15 cellular contexts compared by ENCODE assay signal in genomic region chr2:133200684-133201421, GRCh38.
DNase-seq lines count a peak whose midpoint lies in the region; ATAC-seq, FAIRE-seq and TF ChIP-seq lines count a peak whose summit lies in the region.
"Had no signal": no experiment of that assay in that cellular context is flagged by ENCODE, and none has a peak within 500 bp of the region (broad histone marks: within the 10 kb centered on the region; RNA-seq: fewer than 3 reads in every experiment).

No MANE protein-coding gene starts in this region.

- intact Hi-C loops in right lobe of liver (cut with DNase I) (no loop called here), HepG2 (cut with micrococcal nuclease; ENCODE audit: unreplicated experiment) (no loop called here)

- POLR2A ChIA-PET in HepG2 (lab: Yijun Ruan, JAX) (no interaction called here), WTC11 (lab: Charles Lee) (no interaction called here)

- H3K27ac Mint-ChIP-seq in WTC11 (no peak overlapping the region), endothelial cell (ENCODE audit: unreplicated experiment) (no peak overlapping the region)
- H3K27ac Mint-ChIP-seq: activated naive CD8-positive, alpha-beta T cell treated with anti-CD3 and anti-CD28 coated beads for 36 hours; mesothelial cell of epicardium had no signal

- H3K36me3 Mint-ChIP-seq in WTC11, result peaks cover 13% of the 10 kb centered on the region
- H3K36me3 Mint-ChIP-seq in endothelial cell (ENCODE audit: low read depth, unreplicated experiment), result no peaks in the 10 kb centered on the region
- H3K36me3 Mint-ChIP-seq: activated naive CD8-positive, alpha-beta T cell treated with anti-CD3 and anti-CD28 coated beads for 36 hours; mesothelial cell of epicardium had no signal

- H3K79me2 ChIP-seq in HepG2 (ENCODE audit: insufficient read depth, low read length), result no peaks in the 10 kb centered on the region

- TF ChIP-seq RAD21 in HepG2 (CRISPR knock-in tag; IDR thresholded peaks at IDR 0.05), result no peak

- H3K4me2 ChIP-seq in HepG2 (ENCODE audit: low read depth, low read length), result no peak overlapping the region

- no peak for FAIRE-seq in HepG2 (lab: Jason Lieb, UNC)
- peak; percentile 85 for FAIRE-seq in urothelium cell line (lab: Jason Lieb, UNC)
- FAIRE-seq: A204.1 had no signal

- H3K36me3 ChIP-seq in right lobe of liver (no peaks in the 10 kb centered on the region), HepG2 (replicated peaks in 1 of 2; ENCODE audit: control insufficient read depth in 1 of 2, insufficient read depth in 2 of 2, low read length in 2 of 2) (no peaks in the 10 kb centered on the region)
- H3K36me3 ChIP-seq: sigmoid colon had no signal

- H3K9me3 Mint-ChIP-seq in WTC11, result peaks cover 31% of the 10 kb centered on the region
- peaks cover 5% of the 10 kb centered on the region for H3K9me3 Mint-ChIP-seq in endothelial cell (ENCODE audit: unreplicated experiment)

- 27% methylated on average over 8 of the region's 8 CpGs for WGBS in right lobe of liver (ENCODE audit: insufficient coverage, low coverage, low lambda C conversion rate, missing lambda C conversion rate)
- WGBS in HepG2 (ENCODE audit: low lambda C conversion rate), result 24% methylated on average over 8 of the region's 8 CpGs

- TF ChIP-seq POLR2A in right lobe of liver (IDR thresholded peaks at IDR 0.05), result no peak
- no peak for TF ChIP-seq POLR2A in HepG2 (IDR thresholded peaks at IDR 0.05; ENCODE audit: insufficient read depth in 1 of 2, low read depth in 2 of 2, low read length in 2 of 2)

- H3K27ac ChIP-seq in right lobe of liver (peak overlapping the region in 2 of 3 donors; percentile 2 to 26), HepG2 (ENCODE audit: extremely low read length, insufficient read depth, low read length) (no peak overlapping the region)
- H3K27ac ChIP-seq: sigmoid colon had no signal

- H3K9me3 ChIP-seq in right lobe of liver (no peaks in the 10 kb centered on the region), HepG2 (ENCODE audit: low read length) (peaks cover 52% of the 10 kb centered on the region)
- H3K9me3 ChIP-seq: sigmoid colon had no signal

- in situ Hi-C loops in HepG2 (cut with HindIII; ENCODE audit: extremely low pct_ligation_motif_present, low pct_unique_long_range_greater_than_20kb), result no loop called here

- peak; percentile 70 to 95 (median 76) for ATAC-seq in right lobe of liver
- ATAC-seq in HepG2, result no peak
- ATAC-seq in WTC11, result no peak

- TF ChIP-seq EP300 in HepG2 (IDR thresholded peaks at IDR 0.05; ENCODE audit: low read depth in 2 of 2, low read length in 2 of 2) (no peak), HepG2 (CRISPR knock-in tag; IDR thresholded peaks at IDR 0.05; ENCODE audit: borderline replicate concordance) (no peak)

- no peak for TF ChIP-seq CTCF in right lobe of liver (IDR thresholded peaks at IDR 0.05)
- TF ChIP-seq CTCF in HepG2 (CRISPR knock-in tag; IDR thresholded peaks at IDR 0.05), result no peak
- TF ChIP-seq CTCF in WI38 (IDR thresholded peaks at IDR 0.05; ENCODE audit: low read depth, low read length), result no peak
- no peak for TF ChIP-seq CTCF in WTC11 (IDR thresholded peaks at IDR 0.05)
- no peak for TF ChIP-seq CTCF in endothelial cell (IDR thresholded peaks at IDR 0.05; ENCODE audit: unreplicated experiment)

- H3K27me3 ChIP-seq in right lobe of liver (no peaks in the 10 kb centered on the region), HepG2 (ENCODE audit: control insufficient read depth in 1 of 2, insufficient read depth in 2 of 2, low read length in 2 of 2) (no peaks in the 10 kb centered on the region)
- H3K27me3 ChIP-seq: sigmoid colon had no signal

- no TSS peak for BruUV-seq in HepG2 (replicated peaks; lab: Mats Ljungman, UMichigan)

- H3K4me3 ChIP-seq in right lobe of liver (no peak overlapping the region), HepG2 (replicated peaks in 1 of 3; ENCODE audit: insufficient read depth in 1 of 3, low read depth in 2 of 3, low read length in 3 of 3) (no peak overlapping the region), WI38 (ENCODE audit: low read depth, low read length) (peak overlapping the region; percentile 24; the same call in 1 of the 2 replicates)
- H3K4me3 ChIP-seq: sigmoid colon had no signal

- DNase-seq in right lobe of liver (no peak), HepG2 (ENCODE audit: low spot score) (no peak), foreskin melanocyte (peak; percentile 84), urothelium cell line (ENCODE audit: low spot score) (peak; percentile 71), WTC11 (ENCODE audit: low spot score) (no peak), SK-N-DZ (ENCODE audit: low spot score) (no peak), endothelial cell (ENCODE audit: low spot score) (no peak)
- DNase-seq: activated CD4-positive, alpha-beta T cell treated with anti-CD3 and anti-CD28 coated beads, Interleukin-2, amount 50 U/mL, for 4 hours; activated naive CD8-positive, alpha-beta T cell treated with anti-CD3 and anti-CD28 coated beads for 36 hours; erythroblast; NCI-H446; sigmoid colon had no signal

- no peak overlapping the region for H3K9ac ChIP-seq in HepG2 (ENCODE audit: insufficient read depth, low read depth, low read length)

- H3K27me3 Mint-ChIP-seq in WTC11 (ENCODE audit: low read depth) (no peaks in the 10 kb centered on the region), endothelial cell (ENCODE audit: unreplicated experiment) (no peaks in the 10 kb centered on the region)
- H3K27me3 Mint-ChIP-seq: activated naive CD8-positive, alpha-beta T cell treated with anti-CD3 and anti-CD28 coated beads for 36 hours had no signal

- CTCF ChIA-PET in HepG2 (lab: Yijun Ruan, JAX; ENCODE audit: low intra/inter-chr PET ratio, low total read pairs) (no interaction called here), WTC11 (lab: Charles Lee) (no interaction called here)

- H3K4me1 ChIP-seq in right lobe of liver (peaks cover 0 to 38% (median 4%) of the 10 kb centered on the region in 4 donors), HepG2 (ENCODE audit: insufficient read depth, low read length) (no peaks in the 10 kb centered on the region)
- H3K4me1 ChIP-seq: sigmoid colon had no signal

- H4K20me1 ChIP-seq in HepG2 (ENCODE audit: insufficient read depth, low read length), result no peaks in the 10 kb centered on the region

- H3K4me1 Mint-ChIP-seq in WTC11 (no peaks in the 10 kb centered on the region), endothelial cell (ENCODE audit: unreplicated experiment) (no peaks in the 10 kb centered on the region)
- H3K4me1 Mint-ChIP-seq: activated naive CD8-positive, alpha-beta T cell treated with anti-CD3 and anti-CD28 coated beads for 36 hours; mesothelial cell of epicardium had no signal

- no peak overlapping the region for H3K4me3 Mint-ChIP-seq in WTC11
- H3K4me3 Mint-ChIP-seq in endothelial cell (ENCODE audit: unreplicated experiment), result no peak overlapping the region
- H3K4me3 Mint-ChIP-seq: activated naive CD8-positive, alpha-beta T cell treated with anti-CD3 and anti-CD28 coated beads for 36 hours; mesothelial cell of epicardium had no signal

- H2AFZ ChIP-seq in HepG2 (ENCODE audit: low read length), result no peak overlapping the region

TF ChIP-seq in HepG2, 621 proteins besides CTCF, POLR2A, EP300 and RAD21:
- TF ChIP-seq PPARG (CRISPR knock-in tag; conservative IDR thresholded peaks at IDR 0.05) (no peak), MAFK (conservative IDR thresholded peaks at IDR 0.05 in 1 of 2, IDR thresholded peaks at IDR 0.05 in 1 of 2; ENCODE audit: low read length in 2 of 2) (peak in 1 of 2 experiments; percentile 21; a peak in 1 of 4 replicates)

TF ChIP-seq in WTC11, 78 proteins besides CTCF, POLR2A, EP300 and RAD21 (continues in another document):
- TF ChIP-seq, protein P1, sequence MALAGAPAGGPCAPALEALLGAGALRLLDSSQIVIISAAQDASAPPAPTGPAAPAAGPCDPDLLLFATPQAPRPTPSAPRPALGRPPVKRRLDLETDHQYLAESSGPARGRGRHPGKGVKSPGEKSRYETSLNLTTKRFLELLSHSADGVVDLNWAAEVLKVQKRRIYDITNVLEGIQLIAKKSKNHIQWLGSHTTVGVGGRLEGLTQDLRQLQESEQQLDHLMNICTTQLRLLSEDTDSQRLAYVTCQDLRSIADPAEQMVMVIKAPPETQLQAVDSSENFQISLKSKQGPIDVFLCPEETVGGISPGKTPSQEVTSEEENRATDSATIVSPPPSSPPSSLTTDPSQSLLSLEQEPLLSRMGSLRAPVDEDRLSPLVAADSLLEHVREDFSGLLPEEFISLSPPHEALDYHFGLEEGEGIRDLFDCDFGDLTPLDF (CRISPR knock-in tag; IDR thresholded peaks at IDR 0.05), result no peak
- no peak for TF ChIP-seq USF2 (CRISPR knock-in tag; IDR thresholded peaks at IDR 0.05)
- TF ChIP-seq, protein P2, sequence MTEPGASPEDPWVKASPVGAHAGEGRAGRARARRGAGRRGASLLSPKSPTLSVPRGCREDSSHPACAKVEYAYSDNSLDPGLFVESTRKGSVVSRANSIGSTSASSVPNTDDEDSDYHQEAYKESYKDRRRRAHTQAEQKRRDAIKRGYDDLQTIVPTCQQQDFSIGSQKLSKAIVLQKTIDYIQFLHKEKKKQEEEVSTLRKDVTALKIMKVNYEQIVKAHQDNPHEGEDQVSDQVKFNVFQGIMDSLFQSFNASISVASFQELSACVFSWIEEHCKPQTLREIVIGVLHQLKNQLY (CRISPR knock-in tag; IDR thresholded peaks at IDR 0.05), result no peak
- no peak for TF ChIP-seq ZNF219 (CRISPR knock-in tag; IDR thresholded peaks at IDR 0.05; ENCODE audit: borderline replicate concordance)
- no peak for TF ChIP-seq CDX4 (CRISPR knock-in tag; IDR thresholded peaks at IDR 0.05; ENCODE audit: borderline replicate concordance)
- TF ChIP-seq HMGA2 (CRISPR knock-in tag; IDR thresholded peaks at IDR 0.05), result no peak
- TF ChIP-seq TP53 (CRISPR knock-in tag; IDR thresholded peaks at IDR 0.05), result no peak
- no peak for TF ChIP-seq PRRX2 (CRISPR knock-in tag; IDR thresholded peaks at IDR 0.05)

Comparison
In these comparisons a context has a peak if more than half of its experiments do, and no peak if none do; other contexts are left out.
1. ATAC-seq: peak in right lobe of liver (4 of 4); none in HepG2 (single experiment) and WTC11 (single experiment).
2. DNase-seq: peak in foreskin melanocyte (single experiment) and urothelium cell line (single experiment); none in right lobe of liver (0 of 3), HepG2 (single experiment), WTC11 (single experiment), SK-N-DZ (single experiment) and endothelial cell (single experiment).